ENCODE assay signal across 17 cellular contexts in genomic region chr1:153880024-153880423, GRCh38. TPM values are rescaled to one million over a fixed set of nuclear protein-coding genes. Genes with fewer than 3 reads are reported as not detected.
DNase-seq lines count a peak whose midpoint lies in the region; ATAC-seq, FAIRE-seq and TF ChIP-seq lines count a peak whose summit lies in the region.
"Had no signal": no experiment of that assay in that cellular context is flagged by ENCODE, and none has a peak within 500 bp of the region (broad histone marks: within the 10 kb centered on the region; RNA-seq: fewer than 3 reads in every experiment).

No MANE protein-coding gene starts in this region.

- peak overlapping the region in 2 of 11 experiments; percentile 12 to 49; a peak in 3 of 22 replicates for H3K9ac ChIP-seq in BLaER1 treated with 17β-estradiol and CSF1 and Interleukin-3, amounts not matched to agents 10 nM and 100 nM
- H3K9ac ChIP-seq in astrocyte (ENCODE audit: low read length), result peak overlapping the region; percentile 84

- FAIRE-seq in astrocyte (lab: Jason Lieb, UNC), result no peak
- FAIRE-seq: GM18507 had no signal

- ATAC-seq in naive thymus-derived CD8-positive, alpha-beta T cell, result no peak
- ATAC-seq in GM18520 (IDR thresholded peaks at IDR 0.05; ENCODE audit: unreplicated experiment), result no peak

- no peaks in the 10 kb centered on the region for H3K9me3 Mint-ChIP-seq in T-helper 1 cell treated with Interleukin-12 subunit alpha and Interleukin-12 subunit beta and Interleukin-4 antibody, amounts not matched to agents 30 μg/mL and 1 μg/mL, for 36 hours
- no peaks in the 10 kb centered on the region for H3K9me3 Mint-ChIP-seq in astrocyte (ENCODE audit: unreplicated experiment)
- no peaks in the 10 kb centered on the region for H3K9me3 Mint-ChIP-seq in naive thymus-derived CD8-positive, alpha-beta T cell
- H3K9me3 Mint-ChIP-seq in type B pancreatic cell, result no peaks in the 10 kb centered on the region

- peaks cover 10% of the 10 kb centered on the region for H3K4me1 Mint-ChIP-seq in T-helper 1 cell treated with Interleukin-12 subunit alpha and Interleukin-12 subunit beta and Interleukin-4 antibody, amounts not matched to agents 30 μg/mL and 1 μg/mL, for 36 hours (ENCODE audit: low read depth)
- peaks cover 7% of the 10 kb centered on the region for H3K4me1 Mint-ChIP-seq in astrocyte (ENCODE audit: low read depth, unreplicated experiment)
- H3K4me1 Mint-ChIP-seq in naive thymus-derived CD8-positive, alpha-beta T cell, result peaks cover 14 to 42% (median 32%) of the 10 kb centered on the region in 4 donors
- H3K4me1 Mint-ChIP-seq in type B pancreatic cell (ENCODE audit: unreplicated experiment), result peaks cover 9% of the 10 kb centered on the region

- H3K4me3 ChIP-seq in BLaER1 treated with 17β-estradiol and CSF1 and Interleukin-3, amounts not matched to agents 10 nM and 100 nM, result no peak overlapping the region
- H3K4me3 ChIP-seq in astrocyte (ENCODE audit: insufficient read depth, low read depth, low read length), result no peak overlapping the region
- H3K4me3 ChIP-seq: Peyer's patch had no signal

- no peak overlapping the region for H3K4me3 Mint-ChIP-seq in T-helper 1 cell treated with Interleukin-12 subunit alpha and Interleukin-12 subunit beta and Interleukin-4 antibody, amounts not matched to agents 30 μg/mL and 1 μg/mL, for 36 hours
- H3K4me3 Mint-ChIP-seq in astrocyte (ENCODE audit: unreplicated experiment) (no peak overlapping the region), type B pancreatic cell (no peak overlapping the region)
- peak overlapping the region in 1 of 10 donors; percentile 48 for H3K4me3 Mint-ChIP-seq in naive thymus-derived CD8-positive, alpha-beta T cell

- H2AFZ ChIP-seq in astrocyte (ENCODE audit: low read depth, low read length), result no peak overlapping the region

- H3K36me3 ChIP-seq in BLaER1 treated with 17β-estradiol and CSF1 and Interleukin-3, amounts not matched to agents 10 nM and 100 nM, result peaks cover 0 to 37% (median 22%) of the 10 kb centered on the region in 11 experiments; a peak in 20 of 22 replicates
- no peaks in the 10 kb centered on the region for H3K36me3 ChIP-seq in astrocyte (ENCODE audit: insufficient read depth, low read length)
- H3K36me3 ChIP-seq: Peyer's patch had no signal

- H3K27ac ChIP-seq in BLaER1 treated with 17β-estradiol and CSF1 and Interleukin-3, amounts not matched to agents 10 nM and 100 nM, result peak overlapping the region in 5 of 11 experiments; percentile 32 to 54 (median 40); a peak in 7 of 22 replicates
- H3K27ac ChIP-seq in astrocyte (ENCODE audit: low read depth, low read length), result no peak overlapping the region
- H3K27ac ChIP-seq: Peyer's patch had no signal

- H3K4me2 ChIP-seq in BLaER1 treated with 17β-estradiol and CSF1 and Interleukin-3, amounts not matched to agents 10 nM and 100 nM, result peak overlapping the region; percentile 57 to 89 (median 79); a peak in 17 of 22 replicates
- no peak overlapping the region for H3K4me2 ChIP-seq in astrocyte (ENCODE audit: low read length)

- TF ChIP-seq POLR2A in erythroblast (IDR thresholded peaks at IDR 0.05; ENCODE audit: low read length), result no peak

- H3K9me3 ChIP-seq in BLaER1 treated with 17β-estradiol and CSF1 and Interleukin-3, amounts not matched to agents 10 nM and 100 nM (replicated peaks in 1 of 11), result no peaks in the 10 kb centered on the region
- H3K9me3 ChIP-seq in astrocyte (ENCODE audit: insufficient read depth, low read depth, low read length), result no peaks in the 10 kb centered on the region
- H3K9me3 ChIP-seq: Caco-2, Peyer's patch had no signal

- H3K27ac Mint-ChIP-seq in T-helper 1 cell treated with Interleukin-12 subunit alpha and Interleukin-12 subunit beta and Interleukin-4 antibody, amounts not matched to agents 30 μg/mL and 1 μg/mL, for 36 hours, result peak overlapping the region; percentile 45
- H3K27ac Mint-ChIP-seq in astrocyte (ENCODE audit: unreplicated experiment) (no peak overlapping the region), type B pancreatic cell (no peak overlapping the region)
- peak overlapping the region in 6 of 10 donors; percentile 21 to 79 (median 47) for H3K27ac Mint-ChIP-seq in naive thymus-derived CD8-positive, alpha-beta T cell

- H3K4me1 ChIP-seq in BLaER1 treated with 17β-estradiol and CSF1 and Interleukin-3, amounts not matched to agents 10 nM and 100 nM, result peaks cover 50 to 74% (median 58%) of the 10 kb centered on the region in 10 experiments
- H3K4me1 ChIP-seq in astrocyte (ENCODE audit: insufficient read depth, low read length), result peaks cover 18% of the 10 kb centered on the region
- H3K4me1 ChIP-seq: Caco-2 had no signal

- no peaks in the 10 kb centered on the region for H3K27me3 Mint-ChIP-seq in T-helper 1 cell treated with Interleukin-12 subunit alpha and Interleukin-12 subunit beta and Interleukin-4 antibody, amounts not matched to agents 30 μg/mL and 1 μg/mL, for 36 hours (ENCODE audit: low read depth)
- H3K27me3 Mint-ChIP-seq in astrocyte (ENCODE audit: low read depth, unreplicated experiment), result no peaks in the 10 kb centered on the region
- H3K27me3 Mint-ChIP-seq in naive thymus-derived CD8-positive, alpha-beta T cell, result no peaks in the 10 kb centered on the region
- H3K27me3 Mint-ChIP-seq in type B pancreatic cell, result no peaks in the 10 kb centered on the region

- DNase-seq in T-helper 1 cell, result no peak
- no peak for DNase-seq in astrocyte (ENCODE audit: low read depth)
- no peak for DNase-seq in naive thymus-derived CD8-positive, alpha-beta T cell
- no peak for DNase-seq in type B pancreatic cell (ENCODE audit: extremely low spot score, unreplicated experiment)
- DNase-seq in erythroblast (lab: John Stamatoyannopoulos, UW), result no peak
- DNase-seq: Caco-2, DMS53, HCEC 1CT, IMR-90, Kasumi-1, NCI-H1930, NCI-H510A treated with DMSO at 0.1 percent for 48 hours, Peyer's patch had no signal

- POLR2A ChIA-PET in naive thymus-derived CD8-positive, alpha-beta T cell (lab: Charles Lee), result no interaction called here

- H3K79me2 ChIP-seq in astrocyte (ENCODE audit: insufficient read depth, low read length), result peaks cover 86% of the 10 kb centered on the region

- TF ChIP-seq CTCF in astrocyte (IDR thresholded peaks at IDR 0.05; ENCODE audit: insufficient read depth, low read depth, low read length) (no peak), type B pancreatic cell (conservative IDR thresholded peaks at IDR 0.05) (no peak)

- peaks cover 59 to 100% (median 98%) of the 10 kb centered on the region in 11 experiments; a peak in 21 of 22 replicates for H4K20me1 ChIP-seq in BLaER1 treated with 17β-estradiol and CSF1 and Interleukin-3, amounts not matched to agents 10 nM and 100 nM
- H4K20me1 ChIP-seq in astrocyte (ENCODE audit: insufficient read depth, low read length), result peaks cover 41% of the 10 kb centered on the region

- H3K27me3 ChIP-seq in BLaER1 treated with 17β-estradiol and CSF1 and Interleukin-3, amounts not matched to agents 10 nM and 100 nM, result no peaks in the 10 kb centered on the region
- H3K27me3 ChIP-seq in astrocyte (ENCODE audit: insufficient read depth, low read length), result no peaks in the 10 kb centered on the region
- H3K27me3 ChIP-seq: Peyer's patch had no signal

- H3K36me3 Mint-ChIP-seq in T-helper 1 cell treated with Interleukin-12 subunit alpha and Interleukin-12 subunit beta and Interleukin-4 antibody, amounts not matched to agents 30 μg/mL and 1 μg/mL, for 36 hours (ENCODE audit: low read depth), result peaks cover 3% of the 10 kb centered on the region
- no peaks in the 10 kb centered on the region for H3K36me3 Mint-ChIP-seq in astrocyte (ENCODE audit: low read depth, unreplicated experiment)
- peaks cover 0 to 25% (median 2%) of the 10 kb centered on the region in 3 donors for H3K36me3 Mint-ChIP-seq in naive thymus-derived CD8-positive, alpha-beta T cell
- H3K36me3 Mint-ChIP-seq in type B pancreatic cell, result peaks cover 9% of the 10 kb centered on the region

RNA-seq across cellular contexts. Expression of gene GATAD2B, which starts 42.7 kb away (rescaled TPM):
- total RNA-seq in astrocyte (48.4 and 56.9 TPM in 2 replicates), type B pancreatic cell (ENCODE audit: low replicate concordance) (39.0 and 51.4 TPM in 2 replicates)
- 100 to 1,000 TPM; 110 to 120 TPM for total RNA-seq in naive thymus-derived CD8-positive, alpha-beta T cell
- 1 to 10 TPM; 4.4 to 5.3 (median 5.2) TPM for polyA plus RNA-seq in naive thymus-derived CD8-positive, alpha-beta T cell

Comparison
In these comparisons a context has a peak if more than half of its experiments do, and no peak if none do; other contexts are left out.
1. H3K27ac Mint-ChIP-seq: peak in T-helper 1 cell treated with Interleukin-12 subunit alpha and Interleukin-12 subunit beta and Interleukin-4 antibody, amounts not matched to agents 30 μg/mL and 1 μg/mL, for 36 hours (single experiment) and naive thymus-derived CD8-positive, alpha-beta T cell (6 of 10); none in astrocyte (single experiment) and type B pancreatic cell (single experiment).